In the genomic region with DNA sequence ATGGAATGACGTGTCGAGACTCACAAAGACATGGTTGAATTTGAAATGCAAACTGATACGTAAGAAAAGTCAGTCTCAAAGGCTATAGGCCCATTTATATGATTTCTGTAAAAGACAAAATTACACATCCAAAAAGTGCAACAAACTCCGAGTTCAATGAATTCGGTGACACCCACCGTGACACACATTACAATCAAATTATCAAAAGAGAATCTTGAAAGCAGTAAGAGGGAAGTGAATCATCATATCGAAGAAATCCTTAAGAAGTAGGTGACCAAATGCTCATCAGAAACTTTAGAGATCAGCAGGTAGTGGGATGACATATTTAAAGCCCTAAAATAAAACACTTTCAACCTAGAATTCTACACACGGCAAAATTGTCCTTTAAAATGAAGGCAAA, we compare ENCODE assay signal across 27 cellular contexts. TPM values are rescaled to one million over a fixed set of nuclear protein-coding genes. Genes with fewer than 3 reads are reported as not detected.
DNase-seq lines count a peak whose midpoint lies in the region; ATAC-seq, FAIRE-seq and TF ChIP-seq lines count a peak whose summit lies in the region.
"Had no signal": no experiment of that assay in that cellular context is flagged by ENCODE, and none has a peak within 500 bp of the region (broad histone marks: within the 10 kb centered on the region; RNA-seq: fewer than 3 reads in every experiment).

No MANE protein-coding gene starts in this region.

- TF ChIP-seq POLR2A in endothelial cell of umbilical vein (IDR thresholded peaks at IDR 0.05; ENCODE audit: low read depth, low read length): no peak

- no peaks in the 10 kb centered on the region for H3K4me1 Mint-ChIP-seq in activated T-helper 17 cell treated with anti-CD3 and anti-CD28 coated beads, Interleukin-2, amount 50 U/mL, for 72 hours
- H3K4me1 Mint-ChIP-seq: CD4-positive, alpha-beta memory T cell had no signal

- POLR2A ChIA-PET in PC-9 (lab: Charles Lee; ENCODE audit: unreplicated experiment) (no interaction called here), endothelial cell of umbilical vein (lab: Charles Lee) (no interaction called here)

- CTCF ChIA-PET in PC-9 (lab: Charles Lee): no interaction called here
- CTCF ChIA-PET in endothelial cell of umbilical vein (lab: Charles Lee): no interaction called here

- no peak for FAIRE-seq in endothelial cell of umbilical vein (lab: Jason Lieb, UNC)
- FAIRE-seq: GM12891 had no signal

- H3K27ac Mint-ChIP-seq in activated T-helper 17 cell treated with anti-CD3 and anti-CD28 coated beads, Interleukin-2, amount 50 U/mL, for 72 hours: no peak overlapping the region
- H3K27ac Mint-ChIP-seq: CD4-positive, alpha-beta memory T cell had no signal

- no peak for TF ChIP-seq CTCF in PC-9 (conservative IDR thresholded peaks at IDR 0.05)
- no peak for TF ChIP-seq CTCF in endothelial cell of umbilical vein (IDR thresholded peaks at IDR 0.05; ENCODE audit: extremely low read depth in 1 of 2, insufficient read depth in 1 of 2, low read depth in 1 of 2, low read length in 2 of 2)
- no peak for TF ChIP-seq CTCF in smooth muscle cell (IDR thresholded peaks at IDR 0.05; ENCODE audit: borderline replicate concordance, insufficient read depth, poor library complexity, severe bottlenecking)

- peaks cover 12% of the 10 kb centered on the region for H3F3A ChIP-seq in PC-9 (ENCODE audit: insufficient read depth, low read depth)
- H3F3A ChIP-seq in smooth muscle cell (ENCODE audit: low read depth): no peaks in the 10 kb centered on the region

- no peaks in the 10 kb centered on the region for H3K9me1 ChIP-seq in endothelial cell of umbilical vein (replicated peaks; ENCODE audit: control insufficient read depth, extremely low read depth, insufficient read depth, low read length)

- no peak for ATAC-seq in activated T-helper 17 cell treated with anti-CD3 and anti-CD28 coated beads, Interleukin-2, amount 50 U/mL, for 72 hours (replicated peaks)

- BruUV-seq in PC-9 (replicated peaks; lab: Mats Ljungman, UMichigan) (no TSS peak), endothelial cell of umbilical vein (replicated peaks; lab: Mats Ljungman, UMichigan) (no TSS peak)

- H3K4me2 ChIP-seq in PC-9: no peak overlapping the region
- H3K4me2 ChIP-seq in endothelial cell of umbilical vein (ENCODE audit: insufficient read depth, low read length): no peak overlapping the region
- no peak overlapping the region for H3K4me2 ChIP-seq in smooth muscle cell

- intact Hi-C loops in PC-9 (cut with micrococcal nuclease; ENCODE audit: unreplicated experiment): no loop called here
- intact Hi-C loops in endothelial cell of umbilical vein (cut with micrococcal nuclease): no loop called here

- no peaks in the 10 kb centered on the region for H3K36me3 Mint-ChIP-seq in activated T-helper 17 cell treated with anti-CD3 and anti-CD28 coated beads, Interleukin-2, amount 50 U/mL, for 72 hours (ENCODE audit: low read depth)
- H3K36me3 Mint-ChIP-seq: CD4-positive, alpha-beta memory T cell had no signal

- H3K36me3 ChIP-seq in PC-9 (ENCODE audit: low read depth) (no peaks in the 10 kb centered on the region), endothelial cell of umbilical vein (ENCODE audit: control insufficient read depth in 2 of 2, extremely low read depth in 1 of 2, insufficient read depth in 2 of 2, low read length in 2 of 2) (no peaks in the 10 kb centered on the region), smooth muscle cell (ENCODE audit: low read depth) (no peaks in the 10 kb centered on the region)
- H3K36me3 ChIP-seq: HAP-1, MG63, Peyer's patch had no signal

- H3K4me3 ChIP-seq in PC-9 (no peak overlapping the region), endothelial cell of umbilical vein (replicated peaks in 1 of 3; ENCODE audit: insufficient read depth in 1 of 3, low read depth in 1 of 3, low read length in 3 of 3) (no peak overlapping the region), smooth muscle cell (no peak overlapping the region)
- H3K4me3 ChIP-seq: HAP-1, MG63, Peyer's patch, SK-N-MC had no signal

- dilution Hi-C loops in endothelial cell of umbilical vein (cut with MboI; ENCODE audit: extremely low pct_ligation_motif_present, low sequenced_read_pairs): no loop called here

- H3K9me3 Mint-ChIP-seq in activated T-helper 17 cell treated with anti-CD3 and anti-CD28 coated beads, Interleukin-2, amount 50 U/mL, for 72 hours: no peaks in the 10 kb centered on the region
- H3K9me3 Mint-ChIP-seq: CD4-positive, alpha-beta memory T cell had no signal

- H2AFZ ChIP-seq in PC-9: no peak overlapping the region
- H2AFZ ChIP-seq in endothelial cell of umbilical vein (ENCODE audit: low read depth, low read length): no peak overlapping the region
- H2AFZ ChIP-seq in smooth muscle cell (ENCODE audit: low read depth): no peak overlapping the region

- H3K27ac ChIP-seq in PC-9 (peak overlapping the region; percentile 71), endothelial cell of umbilical vein (ENCODE audit: insufficient read depth, low read depth, low read length) (no peak overlapping the region), smooth muscle cell (ENCODE audit: low read depth) (peak overlapping the region; percentile 12)
- H3K27ac ChIP-seq: Peyer's patch, SK-N-MC had no signal

- H3K9ac ChIP-seq in endothelial cell of umbilical vein (replicated peaks; ENCODE audit: extremely low read depth, insufficient read depth, low read length): no peak overlapping the region
- no peak overlapping the region for H3K9ac ChIP-seq in smooth muscle cell (ENCODE audit: low read depth)

- H3K79me2 ChIP-seq in PC-9 (ENCODE audit: low read depth) (no peaks in the 10 kb centered on the region), endothelial cell of umbilical vein (ENCODE audit: control insufficient read depth, insufficient read depth, low read length) (no peaks in the 10 kb centered on the region), smooth muscle cell (ENCODE audit: low read depth) (no peaks in the 10 kb centered on the region)

- peaks cover 7% of the 10 kb centered on the region; the same call in 1 of the 2 replicates for H3K4me1 ChIP-seq in PC-9 (replicated peaks; ENCODE audit: insufficient read depth)
- H3K4me1 ChIP-seq in endothelial cell of umbilical vein (ENCODE audit: control insufficient read depth, extremely low read depth, insufficient read depth, low read length): no peaks in the 10 kb centered on the region
- H3K4me1 ChIP-seq in smooth muscle cell (ENCODE audit: low read depth): no peaks in the 10 kb centered on the region
- H3K4me1 ChIP-seq: HAP-1, Peyer's patch had no signal

- peaks cover 4% of the 10 kb centered on the region for H3K9me3 ChIP-seq in PC-9 (ENCODE audit: insufficient read depth, low read depth)
- H3K9me3 ChIP-seq in endothelial cell of umbilical vein (replicated peaks; ENCODE audit: control insufficient read depth, insufficient read depth, low read length): no peaks in the 10 kb centered on the region
- H3K9me3 ChIP-seq in smooth muscle cell (replicated peaks; ENCODE audit: low read depth): no peaks in the 10 kb centered on the region
- H3K9me3 ChIP-seq: HAP-1, MG63, Peyer's patch had no signal

- H3K9me2 ChIP-seq in PC-9 (ENCODE audit: insufficient read depth): no peaks in the 10 kb centered on the region

- H3K27me3 Mint-ChIP-seq in activated T-helper 17 cell treated with anti-CD3 and anti-CD28 coated beads, Interleukin-2, amount 50 U/mL, for 72 hours: peaks cover 34% of the 10 kb centered on the region

- no peaks in the 10 kb centered on the region for H4K20me1 ChIP-seq in PC-9 (ENCODE audit: insufficient read depth)
- no peaks in the 10 kb centered on the region for H4K20me1 ChIP-seq in endothelial cell of umbilical vein (replicated peaks; ENCODE audit: control insufficient read depth, extremely low read depth, insufficient read depth, low read length)
- H4K20me1 ChIP-seq in smooth muscle cell (ENCODE audit: low read depth): no peaks in the 10 kb centered on the region

- 81% methylated on average over 8 of the region's 8 CpGs for WGBS in smooth muscle cell (ENCODE audit: low lambda C conversion rate)

- no peak overlapping the region for H3K4me3 Mint-ChIP-seq in activated T-helper 17 cell treated with anti-CD3 and anti-CD28 coated beads, Interleukin-2, amount 50 U/mL, for 72 hours
- H3K4me3 Mint-ChIP-seq: CD4-positive, alpha-beta memory T cell had no signal

- DNase-seq in HS-27A (ENCODE audit: low read depth) (peak; percentile 24), PC-9 (no peak), endothelial cell of umbilical vein (ENCODE audit: low read depth, low spot score) (peak; percentile 1), smooth muscle cell (lab: John Stamatoyannopoulos, UW; ENCODE audit: unreplicated experiment) (no peak), NCI-H524 treated with DMSO at 0.1 percent for 48 hours (lab: John Stamatoyannopoulos, UW) (no peak), hypothalamus (lab: John Stamatoyannopoulos, UW) (no peak)
- DNase-seq: C1 segment of cervical spinal cord; CD4-positive, alpha-beta memory T cell; COR-L47; DMS79; GF-D8; GOT3; NCI-H1105 treated with DMSO at 0.1 percent for 48 hours; NCI-H146; NCI-H1930; NCI-H2107; NCI-H446; NCI-H526 treated with DMSO at 0.1 percent for 48 hours; Peyer's patch; SIG-M5 had no signal

- H3K27me3 ChIP-seq in PC-9 (ENCODE audit: insufficient read depth, low read depth) (no peaks in the 10 kb centered on the region), endothelial cell of umbilical vein (ENCODE audit: control insufficient read depth in 2 of 2, insufficient read depth in 2 of 2, low read length in 2 of 2) (no peaks in the 10 kb centered on the region), smooth muscle cell (ENCODE audit: low read depth) (no peaks in the 10 kb centered on the region)
- H3K27me3 ChIP-seq: MG63, Peyer's patch had no signal

RNA-seq across cellular contexts. Expression of gene SPRR2E, which starts 5.3 kb away (rescaled TPM):
- not detected in 2 replicates for total RNA-seq in PC-9 (2021)
- not detected in 2 replicates for total RNA-seq in endothelial cell of umbilical vein
- not detected in 2 replicates for polyA plus RNA-seq in endothelial cell of umbilical vein
- not detected in 2 replicates for polyA plus RNA-seq in endothelial cell of umbilical vein (2011; cell fraction: cytosol; rRNA removed)
- not detected in 2 replicates for polyA plus RNA-seq in endothelial cell of umbilical vein (2011; cell fraction: nucleus; rRNA removed)
- not detected in 2 replicates for polyA plus RNA-seq in endothelial cell of umbilical vein (2012)
- not detected in 2 replicates for polyA minus RNA-seq in endothelial cell of umbilical vein
- not detected for polyA minus RNA-seq in endothelial cell of umbilical vein (2011; cell fraction: cytosol; rRNA and poly(A)+ RNA removed)
- polyA minus RNA-seq in endothelial cell of umbilical vein (2011; cell fraction: nucleus; rRNA and poly(A)+ RNA removed): not detected in 2 replicates
- 1.4 TPM in 1 of 2 replicates, not detected in the other for total RNA-seq in smooth muscle cell
- 2.7 and 8.5 TPM in 2 replicates for polyA plus RNA-seq in smooth muscle cell
- not detected for total RNA-seq in activated T-helper 17 cell treated with anti-CD3 and anti-CD28 coated beads, Interleukin-2, amount 50 U/mL, for 72 hours
- total RNA-seq: A673; CD4-positive, alpha-beta memory T cell; LHCN-M2; Peyer's patch had no signal
- polyA plus RNA-seq: CD4-positive, alpha-beta memory T cell had no signal

RNA-seq across cellular contexts. Expression of gene SPRR2F, which starts 13.7 kb away (rescaled TPM):
- not detected in 2 replicates for total RNA-seq in PC-9 (2021)
- not detected in 2 replicates for total RNA-seq in endothelial cell of umbilical vein
- not detected in 2 replicates for polyA plus RNA-seq in endothelial cell of umbilical vein
- polyA plus RNA-seq in endothelial cell of umbilical vein (2011; cell fraction: cytosol; rRNA removed): not detected in 2 replicates
- not detected in 2 replicates for polyA plus RNA-seq in endothelial cell of umbilical vein (2011; cell fraction: nucleus; rRNA removed)
- polyA plus RNA-seq in endothelial cell of umbilical vein (2012): not detected in 2 replicates
- polyA minus RNA-seq in endothelial cell of umbilical vein: not detected in 2 replicates
- polyA minus RNA-seq in endothelial cell of umbilical vein (2011; cell fraction: cytosol; rRNA and poly(A)+ RNA removed): not detected
- not detected in 2 replicates for polyA minus RNA-seq in endothelial cell of umbilical vein (2011; cell fraction: nucleus; rRNA and poly(A)+ RNA removed)
- total RNA-seq in smooth muscle cell: not detected in 2 replicates
- polyA plus RNA-seq in smooth muscle cell: not detected in 2 replicates
- total RNA-seq in activated T-helper 17 cell treated with anti-CD3 and anti-CD28 coated beads, Interleukin-2, amount 50 U/mL, for 72 hours: not detected
- total RNA-seq: A673; CD4-positive, alpha-beta memory T cell; LHCN-M2; Peyer's patch had no signal
- polyA plus RNA-seq: CD4-positive, alpha-beta memory T cell had no signal

RNA-seq across cellular contexts. Expression of gene SPRR2B, which starts 28.2 kb away (rescaled TPM):
- total RNA-seq in PC-9 (2021) (not detected in 2 replicates), endothelial cell of umbilical vein (not detected in 2 replicates), smooth muscle cell (not detected in 2 replicates)
- polyA plus RNA-seq in endothelial cell of umbilical vein (not detected in 2 replicates), smooth muscle cell (2.8 TPM in 1 of 2 replicates, not detected in the other)
- polyA plus RNA-seq in endothelial cell of umbilical vein (2011; cell fraction: cytosol; rRNA removed): not detected in 2 replicates
- not detected in 2 replicates for polyA plus RNA-seq in endothelial cell of umbilical vein (2011; cell fraction: nucleus; rRNA removed)
- polyA plus RNA-seq in endothelial cell of umbilical vein (2012): not detected in 2 replicates
- not detected in 2 replicates for polyA minus RNA-seq in endothelial cell of umbilical vein
- polyA minus RNA-seq in endothelial cell of umbilical vein (2011; cell fraction: cytosol; rRNA and poly(A)+ RNA removed): not detected
- polyA minus RNA-seq in endothelial cell of umbilical vein (2011; cell fraction: nucleus; rRNA and poly(A)+ RNA removed): not detected in 2 replicates
- not detected for total RNA-seq in activated T-helper 17 cell treated with anti-CD3 and anti-CD28 coated beads, Interleukin-2, amount 50 U/mL, for 72 hours
- total RNA-seq: A673; CD4-positive, alpha-beta memory T cell; LHCN-M2; Peyer's patch had no signal
- polyA plus RNA-seq: CD4-positive, alpha-beta memory T cell had no signal

RNA-seq across cellular contexts. Expression of gene SPRR2A, which starts 42.3 kb away (rescaled TPM):
- total RNA-seq in PC-9 (2021) (not detected in 2 replicates), endothelial cell of umbilical vein (not detected in 2 replicates), smooth muscle cell (not detected in 2 replicates)
- polyA plus RNA-seq in endothelial cell of umbilical vein (not detected in 2 replicates), smooth muscle cell (0.45 and 1.5 TPM in 2 replicates)
- polyA plus RNA-seq in endothelial cell of umbilical vein (2011; cell fraction: cytosol; rRNA removed): not detected in 2 replicates
- not detected in 2 replicates for polyA plus RNA-seq in endothelial cell of umbilical vein (2011; cell fraction: nucleus; rRNA removed)
- polyA plus RNA-seq in endothelial cell of umbilical vein (2012): not detected in 2 replicates
- not detected in 2 replicates for polyA minus RNA-seq in endothelial cell of umbilical vein
- polyA minus RNA-seq in endothelial cell of umbilical vein (2011; cell fraction: cytosol; rRNA and poly(A)+ RNA removed): not detected
- not detected in 2 replicates for polyA minus RNA-seq in endothelial cell of umbilical vein (2011; cell fraction: nucleus; rRNA and poly(A)+ RNA removed)
- total RNA-seq in activated T-helper 17 cell treated with anti-CD3 and anti-CD28 coated beads, Interleukin-2, amount 50 U/mL, for 72 hours: not detected
- total RNA-seq: A673; CD4-positive, alpha-beta memory T cell; LHCN-M2; Peyer's patch had no signal
- polyA plus RNA-seq: CD4-positive, alpha-beta memory T cell had no signal

RNA-seq across cellular contexts. Expression of gene SPRR2G, which starts 51.0 kb away (rescaled TPM):
- total RNA-seq in PC-9 (2021) (not detected in 2 replicates), endothelial cell of umbilical vein (not detected in 2 replicates), smooth muscle cell (22.0 and 39.7 TPM in 2 replicates)
- polyA plus RNA-seq in endothelial cell of umbilical vein (not detected in 2 replicates), smooth muscle cell (35.4 and 103 TPM in 2 replicates)
- not detected in 2 replicates for polyA plus RNA-seq in endothelial cell of umbilical vein (2011; cell fraction: cytosol; rRNA removed)
- not detected in 2 replicates for polyA plus RNA-seq in endothelial cell of umbilical vein (2011; cell fraction: nucleus; rRNA removed)
- polyA plus RNA-seq in endothelial cell of umbilical vein (2012): not detected in 2 replicates
- polyA minus RNA-seq in endothelial cell of umbilical vein: not detected in 2 replicates
- polyA minus RNA-seq in endothelial cell of umbilical vein (2011; cell fraction: cytosol; rRNA and poly(A)+ RNA removed): not detected
- not detected in 2 replicates for polyA minus RNA-seq in endothelial cell of umbilical vein (2011; cell fraction: nucleus; rRNA and poly(A)+ RNA removed)
- total RNA-seq in activated T-helper 17 cell treated with anti-CD3 and anti-CD28 coated beads, Interleukin-2, amount 50 U/mL, for 72 hours: not detected
- total RNA-seq: A673; CD4-positive, alpha-beta memory T cell; LHCN-M2; Peyer's patch had no signal
- polyA plus RNA-seq: CD4-positive, alpha-beta memory T cell had no signal

Comparison
In these comparisons a context has a peak if more than half of its experiments do, and no peak if none do; other contexts are left out.
1. DNase-seq: peak in HS-27A (single experiment) and endothelial cell of umbilical vein (single experiment); none in PC-9 (0 of 2), smooth muscle cell (single experiment), NCI-H524 treated with DMSO at 0.1 percent for 48 hours (single experiment) and hypothalamus (0 of 51).